Comparison of ENCODE assay signal across 1 cellular context in genomic region chr7:27121656-27122055, GRCh38.
TF ChIP-seq lines count a peak whose summit lies in the region.

No MANE protein-coding gene starts in this region.

TF ChIP-seq in HEK293, 187 proteins besides CTCF, POLR2A, EP300 and RAD21 (continued from another document):
- TF ChIP-seq SP7 (tag by site-specific recombination; IDR thresholded peaks at IDR 0.05) (peak; percentile 66), PRDM6 (tag by site-specific recombination; IDR thresholded peaks at IDR 0.05) (peak; percentile 95), ZEB2 (tag by site-specific recombination; IDR thresholded peaks at IDR 0.05) (0 out of 2 replicates have a peak, but pooled peaks have one; percentile 24), OVOL3 (tag by site-specific recombination; IDR thresholded peaks at IDR 0.05) (no peak), ZBTB8A (tag by site-specific recombination; IDR thresholded peaks at IDR 0.05) (peak; percentile 29), ZNF366 (tag by site-specific recombination; conservative IDR thresholded peaks at IDR 0.05) (peak; percentile 81), ZBTB44 (tag by site-specific recombination; IDR thresholded peaks at IDR 0.05) (peak; percentile 69; the same call in 1 of the 2 replicates), ZNF404 (tag by site-specific recombination; IDR thresholded peaks at IDR 0.05) (no peak), WT1 (tag by site-specific recombination; IDR thresholded peaks at IDR 0.05) (peak; percentile 92), ZNF670 (tag by site-specific recombination; IDR thresholded peaks at IDR 0.05; ENCODE audit: low read depth) (no peak), ZNF175 (tag by site-specific recombination; IDR thresholded peaks at IDR 0.05) (no peak), PRDM4 (tag by site-specific recombination; IDR thresholded peaks at IDR 0.05) (0 out of 2 replicates have a peak, but pooled peaks have one; percentile 55), ZNF341 (tag by site-specific recombination; IDR thresholded peaks at IDR 0.05; ENCODE audit: low read depth) (peak; percentile 83), OSR2 (tag by site-specific recombination; IDR thresholded peaks at IDR 0.05) (peak; percentile 57; the same call in 1 of the 2 replicates), FEZF1 (tag by site-specific recombination; IDR thresholded peaks at IDR 0.05) (peak; percentile 61; the same call in 1 of the 2 replicates)
